ENCODE assay signal across 10 cellular contexts in genomic region chr17:4599505-4600281, GRCh38. TPM values are rescaled to one million over a fixed set of nuclear protein-coding genes. Genes with fewer than 3 reads are reported as not detected.
A peak's percentile ranks its signal among the peaks of the same experiment; 100 is the strongest.
DNase-seq lines count a peak whose midpoint lies in the region; ATAC-seq, FAIRE-seq and TF ChIP-seq lines count a peak whose summit lies in the region.
"Had no signal": no experiment of that assay in that cellular context is flagged by ENCODE, and none has a peak within 500 bp of the region (broad histone marks: within the 10 kb centered on the region; RNA-seq: fewer than 3 reads in every experiment).

No MANE protein-coding gene starts in this region.

- no peaks in the 10 kb centered on the region for H4K20me1 ChIP-seq in hepatocyte (ENCODE audit: insufficient read depth, poor library complexity, severe bottlenecking)

- ATAC-seq in sciatic nerve = peak; percentile 58
- no peak for ATAC-seq in HG03457 (IDR thresholded peaks at IDR 0.05; ENCODE audit: unreplicated experiment)

- 24% methylated on average over 23 of the region's 25 CpGs for WGBS in hepatocyte (ENCODE audit: low lambda C conversion rate, missing lambda C conversion rate)

- peak overlapping the region; percentile 96 for H3K27ac ChIP-seq in hepatocyte
- H3K27ac ChIP-seq: HL-60 had no signal

- no peaks in the 10 kb centered on the region for H3K36me3 ChIP-seq in hepatocyte (replicated peaks; ENCODE audit: insufficient read depth, low read depth)

- no peak for TF ChIP-seq CTCF in hepatocyte (IDR thresholded peaks at IDR 0.05; ENCODE audit: poor library complexity)
- TF ChIP-seq CTCF in D721Med (IDR thresholded peaks at IDR 0.05; ENCODE audit: insufficient read depth, missing control alignments) = no peak

- peak overlapping the region; percentile 69 for H3K4me2 ChIP-seq in hepatocyte

- H2AFZ ChIP-seq in hepatocyte = no peak overlapping the region

- H3K79me2 ChIP-seq in hepatocyte = peaks cover 38% of the 10 kb centered on the region

- H3K4me1 ChIP-seq in hepatocyte (ENCODE audit: insufficient read depth) = peaks cover 49% of the 10 kb centered on the region

- intact Hi-C loops in sciatic nerve (cut with DNase I) = no loop called here

- H3K9me2 ChIP-seq in hepatocyte (replicated peaks; ENCODE audit: insufficient read depth) = no peaks in the 10 kb centered on the region

- no peaks in the 10 kb centered on the region for H3K9me3 ChIP-seq in hepatocyte (ENCODE audit: low read depth)

- no peak for FAIRE-seq in D721Med (lab: Jason Lieb, UNC)

- H3K27me3 ChIP-seq in hepatocyte = no peaks in the 10 kb centered on the region

- no peak overlapping the region for H3K4me3 ChIP-seq in hepatocyte

- DNase-seq in NCI-H1694 treated with DMSO at 0.1 percent for 48 hours (lab: John Stamatoyannopoulos, UW) = peak; percentile 74
- peak; percentile 98 for DNase-seq in amniotic epithelial cell (ENCODE audit: low read depth)
- peak; percentile 94 for DNase-seq in hepatocyte (ENCODE audit: low spot score)
- no peak for DNase-seq in sciatic nerve (ENCODE audit: low spot score)
- no peak for DNase-seq in D721Med (ENCODE audit: insufficient read length, low spot score)
- no peak for DNase-seq in T-helper 1 cell
- DNase-seq in SK-N-DZ (ENCODE audit: low spot score) = no peak
- DNase-seq: effector CD4-positive, alpha-beta T cell had no signal

RNA-seq across cellular contexts. Expression of gene SMTNL2, which starts 15.4 kb away (rescaled TPM):
- total RNA-seq in hepatocyte = 41.5 and 56.8 TPM in 2 replicates
- polyA plus RNA-seq in hepatocyte = 106 TPM in 2 replicates
- total RNA-seq in sciatic nerve = 1.6 TPM
- 0.23 and 0.28 TPM in 2 replicates for polyA plus RNA-seq in SK-N-DZ (2014; cell fraction: cytosol; rRNA removed)
- 0.13 and 0.15 TPM in 2 replicates for polyA plus RNA-seq in SK-N-DZ (2014; cell fraction: nucleus; rRNA removed)

RNA-seq across cellular contexts. Expression of gene GGT6, which starts 39.3 kb away (rescaled TPM):
- 0.32 TPM in 1 of 2 replicates, not detected in the other for total RNA-seq in hepatocyte
- polyA plus RNA-seq in hepatocyte = not detected in 2 replicates
- total RNA-seq in sciatic nerve = not detected
- not detected in 2 replicates for polyA plus RNA-seq in SK-N-DZ (2014; cell fraction: cytosol; rRNA removed)
- not detected in 2 replicates for polyA plus RNA-seq in SK-N-DZ (2014; cell fraction: nucleus; rRNA removed)

RNA-seq across cellular contexts. Expression of gene ALOX15, which starts 41.8 kb away (rescaled TPM):
- total RNA-seq in hepatocyte (1.9 and 2.1 TPM in 2 replicates), sciatic nerve (0.45 TPM)
- polyA plus RNA-seq in hepatocyte = 5.5 and 7.5 TPM in 2 replicates
- not detected in 2 replicates for polyA plus RNA-seq in SK-N-DZ (2014; cell fraction: cytosol; rRNA removed)
- not detected in 2 replicates for polyA plus RNA-seq in SK-N-DZ (2014; cell fraction: nucleus; rRNA removed)

RNA-seq across cellular contexts. Expression of gene MYBBP1A, which starts 44.5 kb away (rescaled TPM):
- total RNA-seq in hepatocyte (17.9 and 23.7 TPM in 2 replicates), sciatic nerve (45.1 TPM)
- 44.1 and 46.5 TPM in 2 replicates for polyA plus RNA-seq in hepatocyte
- 64.2 and 66.4 TPM in 2 replicates for polyA plus RNA-seq in SK-N-DZ (2014; cell fraction: cytosol; rRNA removed)
- 201 and 229 TPM in 2 replicates for polyA plus RNA-seq in SK-N-DZ (2014; cell fraction: nucleus; rRNA removed)

Comparison
In these comparisons a context has a peak if more than half of its experiments do, and no peak if none do; other contexts are left out.
1. DNase-seq: peak in NCI-H1694 treated with DMSO at 0.1 percent for 48 hours (single experiment), amniotic epithelial cell (single experiment) and hepatocyte (single experiment); none in sciatic nerve (single experiment), D721Med (single experiment), T-helper 1 cell (0 of 5) and SK-N-DZ (single experiment).
2. RNA of gene SMTNL2, which starts 15.4 kb away (total RNA-seq): 41.5 to 56.8 TPM in hepatocyte; 1.6 TPM in sciatic nerve (single experiment); every median in the first group is over 10 times any median in the second.